20 cellular contexts compared by ENCODE assay signal in genomic region chr1:150309758-150310495, GRCh38. TPM values are rescaled to one million over a fixed set of nuclear protein-coding genes. Genes with fewer than 3 reads are reported as not detected.
DNase-seq lines count a peak whose midpoint lies in the region; ATAC-seq, FAIRE-seq and TF ChIP-seq lines count a peak whose summit lies in the region.
"Had no signal": no experiment of that assay in that cellular context is flagged by ENCODE, and none has a peak within 500 bp of the region (broad histone marks: within the 10 kb centered on the region; RNA-seq: fewer than 3 reads in every experiment).

No MANE protein-coding gene starts in this region.

- H3K27me3 ChIP-seq in pancreas, result no peaks in the 10 kb centered on the region
- H3K27me3 ChIP-seq: gastrocnemius medialis had no signal

- no peaks in the 10 kb centered on the region for H3K9me3 ChIP-seq in pancreas
- H3K9me3 ChIP-seq: gastrocnemius medialis, mucosa of descending colon had no signal

- H3K36me3 Mint-ChIP-seq in nephron progenitor cell (ENCODE audit: low read depth), result peaks cover 29% of the 10 kb centered on the region

- TF ChIP-seq CTCF in nephron progenitor cell (IDR thresholded peaks at IDR 0.05) (no peak), pancreas (IDR thresholded peaks at IDR 0.05) (no peak)

- 73 to 75% methylated on average over 10 of the region's 10 CpGs for WGBS in pancreas, 2 donors

- peaks cover 5% of the 10 kb centered on the region for H3K27me3 Mint-ChIP-seq in nephron progenitor cell (ENCODE audit: low read depth, poor library complexity)

- H3K4me3 Mint-ChIP-seq in nephron progenitor cell, result no peak overlapping the region

- no peak overlapping the region for H3K27ac ChIP-seq in pancreas
- H3K27ac ChIP-seq: C4-2B, gastrocnemius medialis had no signal

- FAIRE-seq in GM12892 (lab: Jason Lieb, UNC) (no peak), pancreas (lab: Jason Lieb, UNC) (no peak)
- FAIRE-seq: colon, TTC549, urothelium cell line had no signal

- TF ChIP-seq POLR2A in GM12892 (IDR thresholded peaks at IDR 0.05; ENCODE audit: low read depth, low read length), result no peak

- no peaks in the 10 kb centered on the region for H3K4me1 ChIP-seq in pancreas
- H3K4me1 ChIP-seq: gastrocnemius medialis had no signal

- H3K27ac Mint-ChIP-seq in nephron progenitor cell, result peak overlapping the region; percentile 77

- H3K9me3 Mint-ChIP-seq in nephron progenitor cell, result no peaks in the 10 kb centered on the region

- peaks cover 8% of the 10 kb centered on the region for H3K4me1 Mint-ChIP-seq in nephron progenitor cell

- DNase-seq in NCI-H345 (lab: John Stamatoyannopoulos, UW) (peak; percentile 32), NCI-H345 treated with DMSO at 0.1 percent for 48 hours (lab: John Stamatoyannopoulos, UW; ENCODE audit: unreplicated experiment) (no peak), NCI-H2029 (lab: John Stamatoyannopoulos, UW) (peak; percentile 75), SHP77 treated with DMSO at 0.1 percent for 48 hours (lab: John Stamatoyannopoulos, UW) (peak; percentile 79), nephron progenitor cell (no peak), GM12892 (ENCODE audit: insufficient read length) (no peak), pancreas (no peak)
- DNase-seq: activated CD4-positive, alpha-beta T cell treated with anti-CD3 and anti-CD28 coated beads, Interleukin-2, amount 50 U/mL, for 1 hour; activated naive CD4-positive, alpha-beta T cell; activated T-cell treated with anti-CD3 and anti-CD28 coated beads for 4 hours; gastrocnemius medialis; left cardiac atrium; mucosa of descending colon; OCI-M1 had no signal

- H3K36me3 ChIP-seq in pancreas, result peaks cover 0 to 3% (median 0%) of the 10 kb centered on the region in 3 donors

- intact Hi-C loops in pancreas (cut with DNase I), result no loop called here

- no peak for ATAC-seq in GM21717 (IDR thresholded peaks at IDR 0.05; ENCODE audit: unreplicated experiment)
- no peak for ATAC-seq in pancreas
- ATAC-seq: gastrocnemius medialis, left cardiac atrium, mucosa of descending colon, right cardiac atrium had no signal

- no peak overlapping the region for H3K4me3 ChIP-seq in pancreas
- H3K4me3 ChIP-seq: gastrocnemius medialis, mucosa of descending colon had no signal

RNA-seq across cellular contexts. Expression of gene PRPF3, which starts 11.4 kb away (rescaled TPM):
- polyA plus RNA-seq in GM12892 (2012; ENCODE audit: missing spikeins), result 47.4 TPM
- total RNA-seq in pancreas, result 10 to 100 TPM; 16.9 to 29.8 (median 20.7) TPM
- 10 to 100 TPM; 46.0 to 85.4 TPM for polyA plus RNA-seq in pancreas

RNA-seq across cellular contexts. Expression of gene MRPS21, which starts 16.3 kb away (rescaled TPM):
- polyA plus RNA-seq in GM12892 (2012; ENCODE audit: missing spikeins), result 60.1 TPM
- 10 to 100 TPM; 19.6 to 29.1 (median 25.5) TPM for total RNA-seq in pancreas
- 10 to 100 TPM; 66.8 to 70.0 TPM for polyA plus RNA-seq in pancreas

RNA-seq across cellular contexts. Expression of gene CIART, which starts 27.6 kb away (rescaled TPM):
- 2.5 TPM for polyA plus RNA-seq in GM12892 (2012; ENCODE audit: missing spikeins)
- total RNA-seq in pancreas, result 1 to 10 TPM in 5 of 6 donors, under 1 TPM in 1; 0.87 to 2.3 (median 1.5) TPM
- polyA plus RNA-seq in pancreas, result 1 to 10 TPM; 1.7 to 5.6 TPM

RNA-seq across cellular contexts. Expression of gene C1orf54, which starts 37.3 kb away (rescaled TPM):
- polyA plus RNA-seq in GM12892 (2012; ENCODE audit: missing spikeins), result 14.6 TPM
- 1 to 10 TPM in 4 of 6 donors, under 1 TPM in 2; 0.69 to 4.8 (median 2.0) TPM for total RNA-seq in pancreas
- 1 to 10 TPM; 5.3 to 5.8 TPM for polyA plus RNA-seq in pancreas

RNA-seq across cellular contexts. Expression of gene APH1A, which starts 41.1 kb away (rescaled TPM):
- 76.6 TPM for polyA plus RNA-seq in GM12892 (2012; ENCODE audit: missing spikeins)
- 10 to 100 TPM; 43.8 to 71.2 (median 56.6) TPM for total RNA-seq in pancreas
- polyA plus RNA-seq in pancreas, result 10 to 100 TPM; 59.8 to 78.0 TPM

Comparison
In these comparisons a context has a peak if more than half of its experiments do, and no peak if none do; other contexts are left out.
1. DNase-seq: peak in NCI-H345 (single experiment), NCI-H2029 (single experiment) and SHP77 treated with DMSO at 0.1 percent for 48 hours (single experiment); none in NCI-H345 treated with DMSO at 0.1 percent for 48 hours (single experiment), nephron progenitor cell (single experiment), GM12892 (single experiment) and pancreas (0 of 6).